Comparison of ENCODE assay signal across 22 cellular contexts in genomic region chr15:25838871-25839195, GRCh38. TPM values are rescaled to one million over a fixed set of nuclear protein-coding genes. Genes with fewer than 3 reads are reported as not detected.
"Had no signal": no experiment of that assay in that cellular context is flagged by ENCODE, and none has a peak within 500 bp of the region (broad histone marks: within the 10 kb centered on the region; RNA-seq: fewer than 3 reads in every experiment).

No MANE protein-coding gene starts in this region.

- H3K9me3 ChIP-seq: prostate gland, spleen, testis, transverse colon had no signal

- H3K36me3 Mint-ChIP-seq: stimulated activated memory B cell treated with anti-CD40 and anti-IgM and Interleukin-4, amounts not matched to agents 10 μg/mL and 1 μg/mL and 100 μg/mL, for 72 hours had no signal

- H3K27ac ChIP-seq: parathyroid adenoma, prostate gland, spleen, testis, transverse colon had no signal

- H3K9me3 Mint-ChIP-seq: endodermal cell; nephron progenitor cell; stimulated activated memory B cell treated with anti-CD40 and anti-IgM and Interleukin-4, amounts not matched to agents 10 μg/mL and 1 μg/mL and 100 μg/mL, for 72 hours; stimulated activated naive CD8-positive, alpha-beta T cell treated with anti-CD3 and anti-CD28 coated beads, Interleukin-15, amount 100 ng/mL, for 72 hours had no signal

- H3K4me3 ChIP-seq: coronary artery, mucosa of descending colon, prostate gland, spleen, testis, transverse colon had no signal

- H3K9ac ChIP-seq: parathyroid adenoma had no signal

- H3K27me3 ChIP-seq: testis, transverse colon had no signal

- H3K4me1 ChIP-seq: parathyroid adenoma, prostate gland, spleen, testis, transverse colon had no signal

- DNase-seq: effector CD4-positive, alpha-beta T cell; endodermal cell; erythroblast; foreskin melanocyte; head of caudate nucleus; hippocampal formation; mucosa of descending colon; nephron progenitor cell; spleen; stimulated activated CD4-positive, alpha-beta T cell treated with anti-CD3 and anti-CD28 coated beads, Interleukin-15, amount 100 ng/mL, for 24 hours; stimulated activated CD4-positive, alpha-beta T cell treated with anti-CD3 and anti-CD28 coated beads, Interleukin-4, amount 100 ng/mL, for 24 hours; testis; transverse colon had no signal

- H3K4me1 Mint-ChIP-seq: endodermal cell had no signal

- H3K27ac Mint-ChIP-seq: endodermal cell; nephron progenitor cell; stimulated activated memory B cell treated with anti-CD40 and anti-IgM and Interleukin-4, amounts not matched to agents 10 μg/mL and 1 μg/mL and 100 μg/mL, for 72 hours; stimulated activated naive CD8-positive, alpha-beta T cell treated with anti-CD3 and anti-CD28 coated beads, Interleukin-15, amount 100 ng/mL, for 72 hours had no signal

- H2AFZ ChIP-seq: parathyroid adenoma had no signal

- ATAC-seq: mucosa of descending colon, sciatic nerve had no signal

- H3K27me3 Mint-ChIP-seq: stimulated activated naive CD8-positive, alpha-beta T cell treated with anti-CD3 and anti-CD28 coated beads, Interleukin-15, amount 100 ng/mL, for 72 hours had no signal

- H3K36me3 ChIP-seq: prostate gland, spleen, transverse colon had no signal

- H3K4me3 Mint-ChIP-seq: endodermal cell; nephron progenitor cell; stimulated activated memory B cell treated with anti-CD40 and anti-IgM and Interleukin-4, amounts not matched to agents 10 μg/mL and 1 μg/mL and 100 μg/mL, for 72 hours; stimulated activated naive CD8-positive, alpha-beta T cell treated with anti-CD3 and anti-CD28 coated beads, Interleukin-15, amount 100 ng/mL, for 72 hours had no signal

RNA-seq across cellular contexts. Expression of gene ATP10A, which starts 24.3 kb away (rescaled TPM):
- total RNA-seq: dermis microvascular lymphatic vessel endothelial cell, endothelial cell of umbilical vein, lung microvascular endothelial cell had no signal
